Comparison of ENCODE assay signal across 2 cellular contexts in the genomic region with DNA sequence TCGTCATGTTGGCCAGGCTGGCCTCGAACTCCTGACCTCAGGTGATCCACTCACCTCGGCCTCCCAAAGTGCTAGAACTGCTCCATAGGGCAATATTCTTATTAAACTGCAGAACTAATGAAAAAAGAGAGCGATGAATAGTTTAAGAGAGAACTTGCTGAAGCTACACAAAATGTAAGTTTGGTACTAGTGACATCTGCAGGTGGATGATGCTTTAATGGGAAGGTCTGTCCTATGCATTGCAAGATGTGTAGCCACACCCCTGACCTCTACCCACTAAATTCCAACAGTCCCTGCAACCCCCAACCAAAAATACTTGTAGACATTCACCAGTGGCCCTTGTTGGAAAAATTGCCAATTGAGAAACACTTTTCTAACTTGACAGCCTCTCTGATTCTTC.
TF ChIP-seq lines count a peak whose summit lies in the region.

No MANE protein-coding gene starts in this region.

TF ChIP-seq in HCT116, 20 proteins besides CTCF, POLR2A, EP300 and RAD21 (continued from another document):
- TF ChIP-seq, protein P1, sequence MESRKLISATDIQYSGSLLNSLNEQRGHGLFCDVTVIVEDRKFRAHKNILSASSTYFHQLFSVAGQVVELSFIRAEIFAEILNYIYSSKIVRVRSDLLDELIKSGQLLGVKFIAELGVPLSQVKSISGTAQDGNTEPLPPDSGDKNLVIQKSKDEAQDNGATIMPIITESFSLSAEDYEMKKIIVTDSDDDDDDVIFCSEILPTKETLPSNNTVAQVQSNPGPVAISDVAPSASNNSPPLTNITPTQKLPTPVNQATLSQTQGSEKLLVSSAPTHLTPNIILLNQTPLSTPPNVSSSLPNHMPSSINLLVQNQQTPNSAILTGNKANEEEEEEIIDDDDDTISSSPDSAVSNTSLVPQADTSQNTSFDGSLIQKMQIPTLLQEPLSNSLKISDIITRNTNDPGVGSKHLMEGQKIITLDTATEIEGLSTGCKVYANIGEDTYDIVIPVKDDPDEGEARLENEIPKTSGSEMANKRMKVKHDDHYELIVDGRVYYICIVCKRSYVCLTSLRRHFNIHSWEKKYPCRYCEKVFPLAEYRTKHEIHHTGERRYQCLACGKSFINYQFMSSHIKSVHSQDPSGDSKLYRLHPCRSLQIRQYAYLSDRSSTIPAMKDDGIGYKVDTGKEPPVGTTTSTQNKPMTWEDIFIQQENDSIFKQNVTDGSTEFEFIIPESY (IDR thresholded peaks at IDR 0.05; ENCODE audit: extremely low read depth, insufficient replicate concordance, low read length) = no peak

TF ChIP-seq in WTC11, 78 proteins besides CTCF, POLR2A, EP300 and RAD21 (continued from another document):
- TF ChIP-seq NFE2L1 (CRISPR knock-in tag; IDR thresholded peaks at IDR 0.05) (no peak), ZMAT4 (CRISPR knock-in tag; IDR thresholded peaks at IDR 0.05) (no peak)
- TF ChIP-seq, protein P2, sequence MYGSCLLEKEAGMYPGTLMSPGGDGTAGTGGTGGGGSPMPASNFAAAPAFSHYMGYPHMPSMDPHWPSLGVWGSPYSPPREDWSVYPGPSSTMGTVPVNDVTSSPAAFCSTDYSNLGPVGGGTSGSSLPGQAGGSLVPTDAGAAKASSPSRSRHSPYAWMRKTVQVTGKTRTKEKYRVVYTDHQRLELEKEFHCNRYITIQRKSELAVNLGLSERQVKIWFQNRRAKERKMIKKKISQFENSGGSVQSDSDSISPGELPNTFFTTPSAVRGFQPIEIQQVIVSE (CRISPR knock-in tag; IDR thresholded peaks at IDR 0.05; ENCODE audit: borderline replicate concordance) = no peak
- TF ChIP-seq, protein P3, sequence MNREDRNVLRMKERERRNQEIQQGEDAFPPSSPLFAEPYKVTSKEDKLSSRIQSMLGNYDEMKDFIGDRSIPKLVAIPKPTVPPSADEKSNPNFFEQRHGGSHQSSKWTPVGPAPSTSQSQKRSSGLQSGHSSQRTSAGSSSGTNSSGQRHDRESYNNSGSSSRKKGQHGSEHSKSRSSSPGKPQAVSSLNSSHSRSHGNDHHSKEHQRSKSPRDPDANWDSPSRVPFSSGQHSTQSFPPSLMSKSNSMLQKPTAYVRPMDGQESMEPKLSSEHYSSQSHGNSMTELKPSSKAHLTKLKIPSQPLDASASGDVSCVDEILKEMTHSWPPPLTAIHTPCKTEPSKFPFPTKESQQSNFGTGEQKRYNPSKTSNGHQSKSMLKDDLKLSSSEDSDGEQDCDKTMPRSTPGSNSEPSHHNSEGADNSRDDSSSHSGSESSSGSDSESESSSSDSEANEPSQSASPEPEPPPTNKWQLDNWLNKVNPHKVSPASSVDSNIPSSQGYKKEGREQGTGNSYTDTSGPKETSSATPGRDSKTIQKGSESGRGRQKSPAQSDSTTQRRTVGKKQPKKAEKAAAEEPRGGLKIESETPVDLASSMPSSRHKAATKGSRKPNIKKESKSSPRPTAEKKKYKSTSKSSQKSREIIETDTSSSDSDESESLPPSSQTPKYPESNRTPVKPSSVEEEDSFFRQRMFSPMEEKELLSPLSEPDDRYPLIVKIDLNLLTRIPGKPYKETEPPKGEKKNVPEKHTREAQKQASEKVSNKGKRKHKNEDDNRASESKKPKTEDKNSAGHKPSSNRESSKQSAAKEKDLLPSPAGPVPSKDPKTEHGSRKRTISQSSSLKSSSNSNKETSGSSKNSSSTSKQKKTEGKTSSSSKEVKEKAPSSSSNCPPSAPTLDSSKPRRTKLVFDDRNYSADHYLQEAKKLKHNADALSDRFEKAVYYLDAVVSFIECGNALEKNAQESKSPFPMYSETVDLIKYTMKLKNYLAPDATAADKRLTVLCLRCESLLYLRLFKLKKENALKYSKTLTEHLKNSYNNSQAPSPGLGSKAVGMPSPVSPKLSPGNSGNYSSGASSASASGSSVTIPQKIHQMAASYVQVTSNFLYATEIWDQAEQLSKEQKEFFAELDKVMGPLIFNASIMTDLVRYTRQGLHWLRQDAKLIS (CRISPR knock-in tag; IDR thresholded peaks at IDR 0.05; ENCODE audit: borderline replicate concordance) = no peak
